ENCODE assay signal across 24 cellular contexts in genomic region chr14:57295261-57295660, GRCh38.
"Had no signal": no experiment of that assay in that cellular context is flagged by ENCODE, and none has a peak within 500 bp of the region (broad histone marks: within the 10 kb centered on the region; RNA-seq: fewer than 3 reads in every experiment).

No MANE protein-coding gene starts in this region.

- ATAC-seq: activated CD8-positive, alpha-beta T cell treated with anti-CD3 and anti-CD28 coated beads, Interleukin-2, amount 10 ng/mL, durations not matched to agents 7 days and 5 days; activated naive CD8-positive, alpha-beta T cell treated with anti-CD3 and anti-CD28 coated beads, Interleukin-2, amount 50 U/mL, for 24 hours; activated T-cell treated with anti-CD3 and anti-CD28 coated beads, Interleukin-2, amount 50 U/mL, for 4 hours had no signal

- H3K27ac ChIP-seq: Peyer's patch, SJSA1 had no signal

- H3K36me3 Mint-ChIP-seq: brain had no signal

- H3K9me3 Mint-ChIP-seq: activated CD4-positive, alpha-beta T cell treated with anti-CD3 and anti-CD28 coated beads, Interleukin-2, amount 10 ng/mL, durations not matched to agents 24 days and 14 days; activated naive CD4-positive, alpha-beta T cell treated with anti-CD3 and anti-CD28 coated beads for 36 hours; activated naive CD8-positive, alpha-beta T cell treated with anti-CD3 and anti-CD28 coated beads, Interleukin-2, amount 50 U/mL, for 24 hours; activated T-cell treated with anti-CD3 and anti-CD28 coated beads, Interleukin-2, amount 50 U/mL, for 4 hours; activated T-helper 1 cell treated with anti-CD3 and anti-CD28 coated beads, Interleukin-12 subunit alpha, Interleukin-12 subunit beta, Interleukin-2, Interleukin-4 antibody, amounts not matched to agents 30 ng/mL and 10 ng/mL and 1 ng/mL, durations not matched to agents 14 hours and 24 hours and 36 hours; brain had no signal

- H3K36me3 ChIP-seq: Peyer's patch had no signal

- H3K27ac Mint-ChIP-seq: activated CD4-positive, alpha-beta T cell treated with anti-CD3 and anti-CD28 coated beads, Interleukin-2, amount 10 ng/mL, durations not matched to agents 24 days and 14 days; activated CD8-positive, alpha-beta T cell treated with anti-CD3 and anti-CD28 coated beads, Interleukin-2, amount 10 ng/mL, durations not matched to agents 7 days and 5 days; activated naive CD4-positive, alpha-beta T cell treated with anti-CD3 and anti-CD28 coated beads for 36 hours; activated naive CD8-positive, alpha-beta T cell; activated naive CD8-positive, alpha-beta T cell treated with anti-CD3 and anti-CD28 coated beads, Interleukin-2, amount 50 U/mL, for 24 hours; activated T-helper 1 cell treated with anti-CD3 and anti-CD28 coated beads, Interleukin-12 subunit alpha, Interleukin-12 subunit beta, Interleukin-2, Interleukin-4 antibody, amounts not matched to agents 30 ng/mL and 10 ng/mL and 1 ng/mL, durations not matched to agents 14 hours and 24 hours and 36 hours; brain had no signal

- H3K27me3 ChIP-seq: Peyer's patch, SJSA1 had no signal

- DNase-seq: activated CD4-positive, alpha-beta T cell treated with anti-CD3 and anti-CD28 coated beads, Interleukin-2, amount 10 ng/mL, durations not matched to agents 24 days and 14 days; activated CD4-positive, alpha-beta T cell treated with anti-CD3 and anti-CD28 coated beads, Interleukin-2, amount 50 U/mL, for 48 hours; activated CD8-positive, alpha-beta T cell treated with anti-CD3 and anti-CD28 coated beads, Interleukin-2, amount 10 ng/mL, durations not matched to agents 7 days and 5 days; activated gamma-delta T cell treated with Interleukin-2 at 50 U/mL for 16 hours; activated naive CD4-positive, alpha-beta T cell treated with anti-CD3 and anti-CD28 coated beads for 36 hours; activated naive CD8-positive, alpha-beta T cell treated with anti-CD3 and anti-CD28 coated beads, Interleukin-2, amount 50 U/mL, for 24 hours; activated T-cell treated with anti-CD3 and anti-CD28 coated beads, Interleukin-2, amount 50 U/mL, for 4 hours; anterior cingulate cortex; caudate nucleus; cerebellar nuclear complex; NCI-H1105; NCI-H1417 treated with DMSO at 0.1 percent for 48 hours; NCI-H187 treated with DMSO at 0.1 percent for 48 hours; NCI-H2081; NCI-H345; NCI-H524 treated with DMSO at 0.1 percent for 48 hours; Peyer's patch; RPMI8226; SHP77 treated with DMSO at 0.1 percent for 48 hours; T1000 had no signal

- H3K4me1 ChIP-seq: SJSA1 had no signal

- H3K27me3 Mint-ChIP-seq: activated CD4-positive, alpha-beta T cell treated with anti-CD3 and anti-CD28 coated beads, Interleukin-2, amount 10 ng/mL, durations not matched to agents 24 days and 14 days; activated naive CD8-positive, alpha-beta T cell; activated naive CD8-positive, alpha-beta T cell treated with anti-CD3 and anti-CD28 coated beads, Interleukin-2, amount 50 U/mL, for 24 hours; brain had no signal

- H3K4me1 Mint-ChIP-seq: activated CD4-positive, alpha-beta T cell treated with anti-CD3 and anti-CD28 coated beads, Interleukin-2, amount 10 ng/mL, durations not matched to agents 24 days and 14 days; activated naive CD8-positive, alpha-beta T cell treated with anti-CD3 and anti-CD28 coated beads, Interleukin-2, amount 50 U/mL, for 24 hours had no signal

- H3K4me3 ChIP-seq: Peyer's patch, SJSA1 had no signal

- H3K4me3 Mint-ChIP-seq: activated CD4-positive, alpha-beta T cell treated with anti-CD3 and anti-CD28 coated beads, Interleukin-2, amount 10 ng/mL, durations not matched to agents 24 days and 14 days; activated CD8-positive, alpha-beta T cell treated with anti-CD3 and anti-CD28 coated beads, Interleukin-2, amount 10 ng/mL, durations not matched to agents 7 days and 5 days; activated naive CD4-positive, alpha-beta T cell treated with anti-CD3 and anti-CD28 coated beads for 36 hours; activated naive CD8-positive, alpha-beta T cell; activated naive CD8-positive, alpha-beta T cell treated with anti-CD3 and anti-CD28 coated beads, Interleukin-2, amount 50 U/mL, for 24 hours; activated T-cell treated with anti-CD3 and anti-CD28 coated beads, Interleukin-2, amount 50 U/mL, for 4 hours; activated T-helper 1 cell treated with anti-CD3 and anti-CD28 coated beads, Interleukin-12 subunit alpha, Interleukin-12 subunit beta, Interleukin-2, Interleukin-4 antibody, amounts not matched to agents 30 ng/mL and 10 ng/mL and 1 ng/mL, durations not matched to agents 14 hours and 24 hours and 36 hours; brain had no signal
